9 cellular contexts compared by ENCODE assay signal in genomic region chr16:20910781-20911321, GRCh38. TPM values are rescaled to one million over a fixed set of nuclear protein-coding genes. Genes with fewer than 3 reads are reported as not detected.
DNase-seq lines count a peak whose midpoint lies in the region; ATAC-seq, FAIRE-seq and TF ChIP-seq lines count a peak whose summit lies in the region.
"Had no signal": no experiment of that assay in that cellular context is flagged by ENCODE, and none has a peak within 500 bp of the region (broad histone marks: within the 10 kb centered on the region; RNA-seq: fewer than 3 reads in every experiment).

No MANE protein-coding gene starts in this region.

- no peak for ATAC-seq in HG03571 (IDR thresholded peaks at IDR 0.05; ENCODE audit: unreplicated experiment)
- ATAC-seq in GM19463 (IDR thresholded peaks at IDR 0.05; ENCODE audit: unreplicated experiment) = no peak

- peaks cover 6% of the 10 kb centered on the region for H3K36me3 Mint-ChIP-seq in nephron progenitor cell (ENCODE audit: low read depth)

- no peak overlapping the region for H3K4me3 ChIP-seq in epithelial cell of esophagus (ENCODE audit: low read length)
- H3K4me3 ChIP-seq in osteoblast (ENCODE audit: insufficient read depth, low read length) = no peak overlapping the region

- DNase-seq in D721Med (ENCODE audit: insufficient read length, low spot score) (no peak), RKO (ENCODE audit: low spot score) (peak; percentile 90), epithelial cell of esophagus (ENCODE audit: low read depth) (peak; percentile 93), osteoblast (ENCODE audit: insufficient read length, low spot score, missing footprints) (peak; percentile 66), nephron progenitor cell (no peak), NCI-H345 treated with DMSO at 0.1 percent for 48 hours (lab: John Stamatoyannopoulos, UW; ENCODE audit: unreplicated experiment) (no peak)
- DNase-seq: islet precursor cell had no signal

- peak overlapping the region; percentile 81 for H3K27ac ChIP-seq in osteoblast (ENCODE audit: low read depth, low read length)

- H3K4me1 Mint-ChIP-seq in nephron progenitor cell = peaks cover 18% of the 10 kb centered on the region

- H3K4me1 ChIP-seq in osteoblast (ENCODE audit: insufficient read depth, low read length) = peaks cover 59% of the 10 kb centered on the region

- H3K27me3 ChIP-seq in osteoblast (ENCODE audit: insufficient read depth, low read length) = no peaks in the 10 kb centered on the region

- H3K79me2 ChIP-seq in osteoblast (ENCODE audit: insufficient read depth, low read length) = peaks cover 6% of the 10 kb centered on the region

- H2AFZ ChIP-seq in osteoblast (ENCODE audit: low read length) = no peak overlapping the region

- no peaks in the 10 kb centered on the region for H3K36me3 ChIP-seq in osteoblast (ENCODE audit: insufficient read depth, low read length)

- peak; percentile 25 for FAIRE-seq in D721Med (lab: Jason Lieb, UNC)

- no peaks in the 10 kb centered on the region for H3K9me3 Mint-ChIP-seq in nephron progenitor cell

- H3K4me3 Mint-ChIP-seq in nephron progenitor cell = no peak overlapping the region

- peaks cover 6% of the 10 kb centered on the region for H3K27me3 Mint-ChIP-seq in nephron progenitor cell (ENCODE audit: low read depth, poor library complexity)

- peak overlapping the region; percentile 52 for H3K4me2 ChIP-seq in osteoblast (ENCODE audit: insufficient read depth, low read length)

- H3K27ac Mint-ChIP-seq in nephron progenitor cell = no peak overlapping the region

- H4K20me1 ChIP-seq in osteoblast (ENCODE audit: insufficient read depth, low read length) = no peaks in the 10 kb centered on the region

- TF ChIP-seq CTCF in D721Med (IDR thresholded peaks at IDR 0.05; ENCODE audit: insufficient read depth, missing control alignments) (no peak), epithelial cell of esophagus (IDR thresholded peaks at IDR 0.05; ENCODE audit: insufficient read depth, low read depth, low read length, missing control alignments) (no peak), osteoblast (IDR thresholded peaks at IDR 0.05; ENCODE audit: extremely low read depth, low read depth, low read length) (no peak), nephron progenitor cell (IDR thresholded peaks at IDR 0.05) (no peak)

- no peaks in the 10 kb centered on the region for H3K9me3 ChIP-seq in osteoblast (ENCODE audit: low read depth, low read length)

RNA-seq across cellular contexts. Expression of gene LYRM1, which starts 10.3 kb away (rescaled TPM):
- 42.7 and 44.9 TPM in 2 replicates for total RNA-seq in osteoblast

RNA-seq across cellular contexts. Expression of gene DCUN1D3, which starts 10.7 kb away (rescaled TPM):
- total RNA-seq in osteoblast = 26.2 and 33.7 TPM in 2 replicates

Comparison
In these comparisons a context has a peak if more than half of its experiments do, and no peak if none do; other contexts are left out.
1. DNase-seq: peak in RKO (single experiment), epithelial cell of esophagus (single experiment) and osteoblast (single experiment); none in D721Med (single experiment), nephron progenitor cell (single experiment) and NCI-H345 treated with DMSO at 0.1 percent for 48 hours (single experiment).